Comparison of ENCODE assay signal across 8 cellular contexts in genomic region chr18:50268022-50268747, GRCh38. TPM values are rescaled to one million over a fixed set of nuclear protein-coding genes. Genes with fewer than 3 reads are reported as not detected.
DNase-seq lines count a peak whose midpoint lies in the region; ATAC-seq and TF ChIP-seq lines count a peak whose summit lies in the region.

No MANE protein-coding gene starts in this region.

- H3K36me3 Mint-ChIP-seq in activated T-helper 2 cell treated with anti-CD3 and anti-CD28 coated beads, Interferon-gamma antibody, Interleukin-2, Interleukin-4, amounts not matched to agents 10 μg/mL and 5 μg/mL and 100 μg/mL, durations not matched to agents 14 hours and 24 hours and 36 hours (ENCODE audit: low read depth) = peaks cover 40% of the 10 kb centered on the region

- H3K4me2 ChIP-seq in osteoblast (ENCODE audit: insufficient read depth, low read length) = peak overlapping the region; percentile 76

- H2AFZ ChIP-seq in osteoblast (ENCODE audit: low read length) = peak overlapping the region; percentile 91

- no peak for TF ChIP-seq POLR2A in suprapubic skin (IDR thresholded peaks at IDR 0.05)

- no peaks in the 10 kb centered on the region for H3K27me3 ChIP-seq in osteoblast (ENCODE audit: insufficient read depth, low read length)
- H3K27me3 ChIP-seq in suprapubic skin = no peaks in the 10 kb centered on the region

- peaks cover 37% of the 10 kb centered on the region for H3K36me3 ChIP-seq in osteoblast (ENCODE audit: insufficient read depth, low read length)
- peaks cover 37% of the 10 kb centered on the region for H3K36me3 ChIP-seq in suprapubic skin

- H3K27ac Mint-ChIP-seq in activated T-helper 2 cell treated with anti-CD3 and anti-CD28 coated beads, Interferon-gamma antibody, Interleukin-2, Interleukin-4, amounts not matched to agents 10 μg/mL and 5 μg/mL and 100 μg/mL, durations not matched to agents 14 hours and 24 hours and 36 hours = peak overlapping the region; percentile 23

- intact Hi-C loops in activated T-helper 2 cell treated with anti-CD3 and anti-CD28 coated beads, Interferon-gamma antibody, Interleukin-2, Interleukin-4, amounts not matched to agents 10 μg/mL and 5 μg/mL and 100 μg/mL, durations not matched to agents 14 hours and 24 hours and 36 hours (cut with micrococcal nuclease) = loop anchor here (1.0 to 5.0 kb wide), 2 partner anchors 51 to 89 kb away; no protein-coding TSS in a partner anchor

- peak; percentile 51 for TF ChIP-seq CTCF in foreskin fibroblast (IDR thresholded peaks at IDR 0.05; ENCODE audit: low read depth, low read length)
- TF ChIP-seq CTCF in osteoblast (IDR thresholded peaks at IDR 0.05; ENCODE audit: extremely low read depth, low read depth, low read length) = peak; percentile 76
- peak; percentile 35 to 76 for TF ChIP-seq CTCF in suprapubic skin (IDR thresholded peaks at IDR 0.05)

- H3K79me2 ChIP-seq in osteoblast (ENCODE audit: insufficient read depth, low read length) = no peaks in the 10 kb centered on the region

- H3K4me1 Mint-ChIP-seq in activated T-helper 2 cell treated with anti-CD3 and anti-CD28 coated beads, Interferon-gamma antibody, Interleukin-2, Interleukin-4, amounts not matched to agents 10 μg/mL and 5 μg/mL and 100 μg/mL, durations not matched to agents 14 hours and 24 hours and 36 hours (ENCODE audit: low read depth) = peaks cover 11% of the 10 kb centered on the region

- no peak for TF ChIP-seq EP300 in suprapubic skin (IDR thresholded peaks at IDR 0.05)

- H3K4me3 Mint-ChIP-seq in activated T-helper 2 cell treated with anti-CD3 and anti-CD28 coated beads, Interferon-gamma antibody, Interleukin-2, Interleukin-4, amounts not matched to agents 10 μg/mL and 5 μg/mL and 100 μg/mL, durations not matched to agents 14 hours and 24 hours and 36 hours (ENCODE audit: low read depth) = peak overlapping the region; percentile 66

- WGBS in suprapubic skin = 15% methylated on average over 55 of the region's 56 CpGs

- ATAC-seq in GM21723 (IDR thresholded peaks at IDR 0.05; ENCODE audit: unreplicated experiment) = peak; percentile 78

- peaks cover 13% of the 10 kb centered on the region for H3K4me1 ChIP-seq in osteoblast (ENCODE audit: insufficient read depth, low read length)
- H3K4me1 ChIP-seq in suprapubic skin = peaks cover 19% of the 10 kb centered on the region

- DNase-seq in MV-4-11 (lab: John Stamatoyannopoulos, UW) = peak; percentile 30
- DNase-seq in activated T-helper 2 cell treated with anti-CD3 and anti-CD28 coated beads, Interferon-gamma antibody, Interleukin-2, Interleukin-4, amounts not matched to agents 10 μg/mL and 5 μg/mL and 100 μg/mL, durations not matched to agents 14 hours and 24 hours and 36 hours (ENCODE audit: low spot score) = peak; percentile 72
- DNase-seq in foreskin fibroblast = peak; percentile 48 to 84
- peak; percentile 98 for DNase-seq in osteoblast (ENCODE audit: insufficient read length, low spot score, missing footprints)
- peak in 1 of 2 donors; percentile 87 for DNase-seq in suprapubic skin (ENCODE audit: low spot score in 2 of 2)
- no peak for DNase-seq in DMS79 treated with DMSO at 0.1 percent for 48 hours (lab: John Stamatoyannopoulos, UW)

- H3K27ac ChIP-seq in osteoblast (ENCODE audit: low read depth, low read length) (peak overlapping the region; percentile 69), suprapubic skin (peak overlapping the region; percentile 46)

- H3K9me3 Mint-ChIP-seq in activated T-helper 2 cell treated with anti-CD3 and anti-CD28 coated beads, Interferon-gamma antibody, Interleukin-2, Interleukin-4, amounts not matched to agents 10 μg/mL and 5 μg/mL and 100 μg/mL, durations not matched to agents 14 hours and 24 hours and 36 hours = no peaks in the 10 kb centered on the region

- H3K27me3 Mint-ChIP-seq in activated T-helper 2 cell treated with anti-CD3 and anti-CD28 coated beads, Interferon-gamma antibody, Interleukin-2, Interleukin-4, amounts not matched to agents 10 μg/mL and 5 μg/mL and 100 μg/mL, durations not matched to agents 14 hours and 24 hours and 36 hours (ENCODE audit: low read depth) = peaks cover 3% of the 10 kb centered on the region

- peak overlapping the region; percentile 51; the same call in 1 of the 2 replicates for H3K4me3 ChIP-seq in GM08714 (ENCODE audit: low read length)
- H3K4me3 ChIP-seq in foreskin fibroblast (ENCODE audit: low read depth in 1 of 2, low read length in 2 of 2) = peak overlapping the region; percentile 30 to 53
- peak overlapping the region; percentile 79 for H3K4me3 ChIP-seq in osteoblast (ENCODE audit: insufficient read depth, low read length)
- peak overlapping the region; percentile 54 for H3K4me3 ChIP-seq in suprapubic skin

- H4K20me1 ChIP-seq in osteoblast (ENCODE audit: insufficient read depth, low read length) = no peaks in the 10 kb centered on the region

- no peaks in the 10 kb centered on the region for H3K9me3 ChIP-seq in osteoblast (ENCODE audit: low read depth, low read length)
- no peaks in the 10 kb centered on the region for H3K9me3 ChIP-seq in suprapubic skin

RNA-seq across cellular contexts. Expression of gene CFAP53, which starts 1.9 kb away (rescaled TPM):
- total RNA-seq in activated T-helper 2 cell treated with anti-CD3 and anti-CD28 coated beads, Interferon-gamma antibody, Interleukin-2, Interleukin-4, amounts not matched to agents 10 μg/mL and 5 μg/mL and 100 μg/mL, durations not matched to agents 14 hours and 24 hours and 36 hours = 0.25 and 0.51 TPM in 2 replicates
- total RNA-seq in osteoblast (0.36 and 0.59 TPM in 2 replicates), suprapubic skin (under 1 TPM in 1 of 4 donors, not detected in 3; 0.34 TPM)

RNA-seq across cellular contexts. Expression of gene MBD1, which starts 13.1 kb away (rescaled TPM):
- total RNA-seq in activated T-helper 2 cell treated with anti-CD3 and anti-CD28 coated beads, Interferon-gamma antibody, Interleukin-2, Interleukin-4, amounts not matched to agents 10 μg/mL and 5 μg/mL and 100 μg/mL, durations not matched to agents 14 hours and 24 hours and 36 hours = 78.4 and 79.7 TPM in 2 replicates
- total RNA-seq in osteoblast (64.8 and 71.3 TPM in 2 replicates), suprapubic skin (100 to 1,000 TPM; 107 to 145 (median 110) TPM)

RNA-seq across cellular contexts. Expression of gene CXXC1, which starts 19.3 kb away (rescaled TPM):
- 94.9 and 101 TPM in 2 replicates for total RNA-seq in activated T-helper 2 cell treated with anti-CD3 and anti-CD28 coated beads, Interferon-gamma antibody, Interleukin-2, Interleukin-4, amounts not matched to agents 10 μg/mL and 5 μg/mL and 100 μg/mL, durations not matched to agents 14 hours and 24 hours and 36 hours
- total RNA-seq in osteoblast = 30.4 and 33.3 TPM in 2 replicates
- 100 to 1,000 TPM; 102 to 193 (median 107) TPM for total RNA-seq in suprapubic skin
